In genomic region chr17:44333371-44333770, GRCh38 we compare ENCODE assay signal across 1 cellular context.
TF ChIP-seq lines count a peak whose summit lies in the region.

No MANE protein-coding gene starts in this region.

TF ChIP-seq in IMR-90, 13 proteins besides CTCF, POLR2A, EP300 and RAD21:
- no peak for TF ChIP-seq CHD1 (IDR thresholded peaks at IDR 0.05; ENCODE audit: low read depth, low read length)
- TF ChIP-seq MAZ (IDR thresholded peaks at IDR 0.05; ENCODE audit: borderline replicate concordance, low read depth, low read length): no peak
- TF ChIP-seq SMC3 (IDR thresholded peaks at IDR 0.05; ENCODE audit: low read depth, low read length): no peak
- no peak for TF ChIP-seq MAFK (IDR thresholded peaks at IDR 0.05; ENCODE audit: low read depth, low read length)
- TF ChIP-seq BHLHE40 (IDR thresholded peaks at IDR 0.05; ENCODE audit: low read depth, low read length): no peak
- no peak for TF ChIP-seq ELK1 (IDR thresholded peaks at IDR 0.05; ENCODE audit: borderline replicate concordance, low read depth, low read length)
